Comparison of ENCODE assay signal across 19 cellular contexts in genomic region chr5:160266044-160266718, GRCh38. TPM values are rescaled to one million over a fixed set of nuclear protein-coding genes. Genes with fewer than 3 reads are reported as not detected.
DNase-seq lines count a peak whose midpoint lies in the region; ATAC-seq and TF ChIP-seq lines count a peak whose summit lies in the region.
"Had no signal": no experiment of that assay in that cellular context is flagged by ENCODE, and none has a peak within 500 bp of the region (broad histone marks: within the 10 kb centered on the region; RNA-seq: fewer than 3 reads in every experiment).

No MANE protein-coding gene starts in this region.

- no peak overlapping the region for H3K14ac ChIP-seq in H9 (ENCODE audit: insufficient read depth, low read length)
- no peak overlapping the region for H3K14ac ChIP-seq in mesenchymal stem cell (ENCODE audit: low read length in 2 of 2)

- no CpG with 5 or more reads among the region's 6 CpGs for WGBS in H9 (ENCODE audit: extremely low coverage, insufficient read length, low lambda C conversion rate)
- 76 to 93% methylated on average over 3 to 6 of the region's 6 CpGs for WGBS in endodermal cell (ENCODE audit: insufficient coverage in 1 of 2, insufficient read length in 1 of 2), 2 experiments
- WGBS in mesenchymal stem cell: 88% methylated on average over 6 of the region's 6 CpGs

- DNase-seq in H9 (peak; percentile 58), endodermal cell (peak; percentile 63), mesenchymal stem cell (no peak), type B pancreatic cell (ENCODE audit: extremely low spot score, unreplicated experiment) (no peak), UCSD-AML1 (lab: John Stamatoyannopoulos, UW; ENCODE audit: unreplicated experiment) (no peak), NCI-H2196 (lab: John Stamatoyannopoulos, UW; ENCODE audit: unreplicated experiment) (no peak)
- DNase-seq: DMS79; MM.1S; NCI-H1092; NCI-H146; NCI-H2081 treated with DMSO at 0.1 percent for 48 hours; NCI-H510A; NCI-H748 treated with DMSO at 0.1 percent for 48 hours; NK-92 treated with Interleukin-12 subunit alpha and Interleukin-12 subunit beta, amount 100 ng/mL, for 24 hours; Peyer's patch had no signal

- H3K4me1 ChIP-seq in H9 (ENCODE audit: insufficient read depth, low read length) (peaks cover 11% of the 10 kb centered on the region; the same call in 1 of the 2 replicates), endodermal cell (ENCODE audit: control insufficient read depth, insufficient read depth, low read length) (peaks cover 18% of the 10 kb centered on the region), mesenchymal stem cell (ENCODE audit: control insufficient read depth, insufficient read depth, low read depth, low read length) (peaks cover 17% of the 10 kb centered on the region)

- H3K36me3 Mint-ChIP-seq in H9 (ENCODE audit: insufficient read depth in 1 of 3, low read depth in 3 of 3) (peaks cover 5 to 32% (median 9%) of the 10 kb centered on the region in 3 experiments; a peak in 5 of 7 replicates), endodermal cell (ENCODE audit: low read depth) (peaks cover 10% of the 10 kb centered on the region), type B pancreatic cell (peaks cover 3% of the 10 kb centered on the region)

- H3K4me3 Mint-ChIP-seq in H9: peak overlapping the region; percentile 37 to 69
- H3K4me3 Mint-ChIP-seq in endodermal cell: no peak overlapping the region
- H3K4me3 Mint-ChIP-seq in type B pancreatic cell: no peak overlapping the region

- H2BK15ac ChIP-seq in H9 (ENCODE audit: low read depth, low read length) (no peak overlapping the region), mesenchymal stem cell (ENCODE audit: low read depth, poor library complexity, severe bottlenecking) (peak overlapping the region; percentile 88)

- no peak overlapping the region for H3K4me3 ChIP-seq in endodermal cell (ENCODE audit: low read length)
- H3K4me3 ChIP-seq in mesenchymal stem cell (ENCODE audit: insufficient read depth in 1 of 2, low read depth in 1 of 2, low read length in 2 of 2): no peak overlapping the region
- H3K4me3 ChIP-seq: HAP-1, Peyer's patch had no signal

- H3K4me1 Mint-ChIP-seq in H9 (peaks cover 62 to 73% of the 10 kb centered on the region in 2 experiments), endodermal cell (peaks cover 35% of the 10 kb centered on the region), type B pancreatic cell (ENCODE audit: unreplicated experiment) (peaks cover 57% of the 10 kb centered on the region)

- no peaks in the 10 kb centered on the region for H3K9me3 ChIP-seq in H9 (ENCODE audit: control insufficient read depth, low read depth, low read length)
- no peaks in the 10 kb centered on the region for H3K9me3 ChIP-seq in endodermal cell (ENCODE audit: control insufficient read depth, low read length)
- no peaks in the 10 kb centered on the region for H3K9me3 ChIP-seq in mesenchymal stem cell (ENCODE audit: control insufficient read depth, low read length)
- H3K9me3 ChIP-seq: HAP-1, Peyer's patch had no signal

- H3K9me3 Mint-ChIP-seq in H9: no peaks in the 10 kb centered on the region
- no peaks in the 10 kb centered on the region for H3K9me3 Mint-ChIP-seq in endodermal cell
- no peaks in the 10 kb centered on the region for H3K9me3 Mint-ChIP-seq in type B pancreatic cell

- no peak overlapping the region for H2BK20ac ChIP-seq in H9 (ENCODE audit: low read depth, low read length, poor library complexity, severe bottlenecking)

- no peak overlapping the region for H4K5ac ChIP-seq in H9 (ENCODE audit: insufficient read length, low read depth, low read length)

- peaks cover 2% of the 10 kb centered on the region for H3K79me1 ChIP-seq in H9 (ENCODE audit: insufficient read depth, low read depth, low read length, poor library complexity, severe bottlenecking)
- peaks cover 14% of the 10 kb centered on the region for H3K79me1 ChIP-seq in mesenchymal stem cell (replicated peaks; ENCODE audit: low read length, poor library complexity, severe bottlenecking)

- no peak overlapping the region for H3K4ac ChIP-seq in H9 (ENCODE audit: low read depth, low read length)
- no peak overlapping the region for H3K4ac ChIP-seq in mesenchymal stem cell (ENCODE audit: low read depth in 1 of 2, low read length in 2 of 2)

- peak overlapping the region; percentile 83 to 96 (median 93) for H3K27ac Mint-ChIP-seq in H9
- peak overlapping the region; percentile 75 for H3K27ac Mint-ChIP-seq in endodermal cell
- peak overlapping the region; percentile 48 for H3K27ac Mint-ChIP-seq in type B pancreatic cell

- H2AFZ ChIP-seq in H9 (ENCODE audit: low read length) (no peak overlapping the region), mesenchymal stem cell (ENCODE audit: low read depth, low read length) (no peak overlapping the region)

- no peak overlapping the region for H2BK12ac ChIP-seq in H9 (ENCODE audit: insufficient read length, low read depth, low read length)
- H2BK12ac ChIP-seq in mesenchymal stem cell (ENCODE audit: low read length in 2 of 2): no peak overlapping the region

- no peaks in the 10 kb centered on the region for H3K36me3 ChIP-seq in endodermal cell (ENCODE audit: control insufficient read depth, insufficient read depth, low read length)
- H3K36me3 ChIP-seq in mesenchymal stem cell (ENCODE audit: control insufficient read depth in 1 of 2, insufficient read depth in 2 of 2, low read depth in 1 of 2, low read length in 2 of 2): peaks cover 0 to 16% of the 10 kb centered on the region in 2 experiments
- H3K36me3 ChIP-seq: HAP-1, Peyer's patch had no signal

- no peak overlapping the region for H3K9ac ChIP-seq in H9 (ENCODE audit: extremely low read depth, insufficient read length, low read length)
- H3K9ac ChIP-seq in endodermal cell (ENCODE audit: extremely low read depth, low read length, poor library complexity, severe bottlenecking): no peak overlapping the region
- no peak overlapping the region for H3K9ac ChIP-seq in mesenchymal stem cell (ENCODE audit: low read length)

- H3K4me2 ChIP-seq in H9 (ENCODE audit: insufficient read depth, insufficient read length, low read length): no peak overlapping the region
- no peak overlapping the region for H3K4me2 ChIP-seq in mesenchymal stem cell (ENCODE audit: low read length, poor library complexity, severe bottlenecking)

- no peaks in the 10 kb centered on the region for H3K23me2 ChIP-seq in H9 (ENCODE audit: insufficient read length, low read depth, low read length, poor library complexity, severe bottlenecking)

- no peak overlapping the region for H3T11ph ChIP-seq in H9 (ENCODE audit: low read length)

- H2AK5ac ChIP-seq in H9 (ENCODE audit: insufficient read length, low read length) (no peak overlapping the region), mesenchymal stem cell (ENCODE audit: low read length, severe bottlenecking) (no peak overlapping the region)

- no peak overlapping the region for H3K27ac ChIP-seq in H9 (ENCODE audit: insufficient read length, low read depth, low read length)
- H3K27ac ChIP-seq in endodermal cell (ENCODE audit: low read depth, low read length): no peak overlapping the region
- H3K27ac ChIP-seq in mesenchymal stem cell (ENCODE audit: low read length, poor library complexity, severe bottlenecking): no peak overlapping the region
- H3K27ac ChIP-seq: C4-2B, Peyer's patch had no signal

- TF ChIP-seq CTCF in H9 (conservative IDR thresholded peaks at IDR 0.05) (no peak), endodermal cell (conservative IDR thresholded peaks at IDR 0.05) (no peak), type B pancreatic cell (conservative IDR thresholded peaks at IDR 0.05) (no peak)

- no peak overlapping the region for H4K8ac ChIP-seq in H9 (replicated peaks; ENCODE audit: insufficient read length, low read depth, low read length)
- H4K8ac ChIP-seq in mesenchymal stem cell (ENCODE audit: low read length): no peak overlapping the region

- no peaks in the 10 kb centered on the region for H4K20me1 ChIP-seq in H9 (ENCODE audit: control insufficient read depth, insufficient read depth, insufficient read length)

- H2BK120ac ChIP-seq in H9 (ENCODE audit: low read depth, low read length, poor library complexity, severe bottlenecking) (no peak overlapping the region), mesenchymal stem cell (ENCODE audit: low read depth, low read length) (no peak overlapping the region)

- H3K79me2 ChIP-seq in H9 (ENCODE audit: insufficient read depth, low read length): no peaks in the 10 kb centered on the region

- no peak for ATAC-seq in GM19467 (IDR thresholded peaks at IDR 0.05; ENCODE audit: unreplicated experiment)

- H3K56ac ChIP-seq in H9 (ENCODE audit: insufficient read length, low read depth, low read length): no peak overlapping the region

- H3K18ac ChIP-seq in H9 (ENCODE audit: insufficient read length, low read depth, low read length) (no peak overlapping the region), mesenchymal stem cell (ENCODE audit: low read depth in 1 of 2, low read length in 2 of 2) (no peak overlapping the region)

- H3K27me3 ChIP-seq in H9 (ENCODE audit: insufficient read depth, low read length) (no peaks in the 10 kb centered on the region), endodermal cell (ENCODE audit: control insufficient read depth, insufficient read depth, low read length, poor library complexity, severe bottlenecking) (no peaks in the 10 kb centered on the region), mesenchymal stem cell (ENCODE audit: control insufficient read depth in 1 of 2, insufficient read depth in 1 of 2, low read length in 2 of 2) (peaks cover 0 to 22% of the 10 kb centered on the region in 2 experiments)
- H3K27me3 ChIP-seq: Peyer's patch had no signal

- H3K27me3 Mint-ChIP-seq in H9 (ENCODE audit: low read depth): no peaks in the 10 kb centered on the region; the same call in 1 of the 2 replicates
- H3K27me3 Mint-ChIP-seq in endodermal cell (ENCODE audit: insufficient read depth): no peaks in the 10 kb centered on the region
- H3K27me3 Mint-ChIP-seq in type B pancreatic cell: no peaks in the 10 kb centered on the region

- no peak overlapping the region for H2BK5ac ChIP-seq in H9 (ENCODE audit: insufficient read length, low read length)
- H2BK5ac ChIP-seq in mesenchymal stem cell (ENCODE audit: low read depth, low read length, poor library complexity, severe bottlenecking): no peak overlapping the region

- no peak overlapping the region for H4K91ac ChIP-seq in H9 (ENCODE audit: insufficient read length, low read depth, low read length)
- H4K91ac ChIP-seq in mesenchymal stem cell (ENCODE audit: low read length): peak overlapping the region; percentile 7

- H3K23ac ChIP-seq in H9 (ENCODE audit: insufficient read length, low read depth, low read length): no peak overlapping the region
- H3K23ac ChIP-seq in mesenchymal stem cell (ENCODE audit: low read length in 2 of 2): peak overlapping the region in 1 of 2 experiments; percentile 70

RNA-seq across cellular contexts. Expression of gene FABP6, which starts 36.9 kb away (rescaled TPM):
- total RNA-seq in H9 (2021) (5.2 and 6.2 TPM in 2 replicates), endodermal cell (1 to 10 TPM in 1 of 2 donors, under 1 TPM in 1; 0.37 to 1.9 TPM), type B pancreatic cell (ENCODE audit: low replicate concordance) (0.85 and 6.3 TPM in 2 replicates)
- polyA plus RNA-seq in endodermal cell (2013, experiment 1 of 2): 1.1 TPM
- not detected for polyA plus RNA-seq in endodermal cell (2013, experiment 2 of 2)
- polyA plus RNA-seq in mesenchymal stem cell (2013, experiment 1 of 2): not detected
- 0.10 TPM for polyA plus RNA-seq in mesenchymal stem cell (2013, experiment 2 of 2)
- total RNA-seq: LHCN-M2 had no signal

RNA-seq across cellular contexts. Expression of gene CCNJL, which starts 46.2 kb away (rescaled TPM):
- total RNA-seq in H9 (2021): 26.9 and 29.7 TPM in 2 replicates
- 10 to 100 TPM; 14.1 to 18.7 TPM for total RNA-seq in endodermal cell
- 19.3 TPM for polyA plus RNA-seq in endodermal cell (2013, experiment 1 of 2)
- 18.7 TPM for polyA plus RNA-seq in endodermal cell (2013, experiment 2 of 2)
- polyA plus RNA-seq in mesenchymal stem cell (2013, experiment 1 of 2): 10.2 TPM
- 9.4 TPM for polyA plus RNA-seq in mesenchymal stem cell (2013, experiment 2 of 2)
- total RNA-seq in type B pancreatic cell (ENCODE audit: low replicate concordance): 7.2 and 16.6 TPM in 2 replicates

Comparison
In these comparisons a context has a peak if more than half of its experiments do, and no peak if none do; other contexts are left out.
1. DNase-seq: peak in H9 (single experiment) and endodermal cell (single experiment); none in mesenchymal stem cell (single experiment), type B pancreatic cell (single experiment), UCSD-AML1 (single experiment) and NCI-H2196 (single experiment).
2. H3K4me3 Mint-ChIP-seq: peak in H9 (2 of 2); none in endodermal cell (single experiment) and type B pancreatic cell (single experiment).
3. Peak in every context shown above with its lines, with median percentiles within 50 percentile points of each other: H3K27ac Mint-ChIP-seq.